In genomic region chr4:76920715-76921114, GRCh38 we compare ENCODE assay signal across 23 cellular contexts. TPM values are rescaled to one million over a fixed set of nuclear protein-coding genes. Genes with fewer than 3 reads are reported as not detected.
DNase-seq lines count a peak whose midpoint lies in the region; ATAC-seq, FAIRE-seq and TF ChIP-seq lines count a peak whose summit lies in the region.
"Had no signal": no experiment of that assay in that cellular context is flagged by ENCODE, and none has a peak within 500 bp of the region (broad histone marks: within the 10 kb centered on the region; RNA-seq: fewer than 3 reads in every experiment).

No MANE protein-coding gene starts in this region.

- intact Hi-C loops in colonic mucosa (cut with DNase I), result no loop called here
- intact Hi-C loops in left colon (cut with DNase I, micrococcal nuclease), result no loop called here
- intact Hi-C loops in pancreas (cut with DNase I), result no loop called here

- FAIRE-seq in pancreas (lab: Jason Lieb, UNC), result peak; percentile 57
- FAIRE-seq: A549, GM12878, GM19239, H1 had no signal

- DNase-seq in colonic mucosa, result no peak
- DNase-seq in left colon, result no peak
- DNase-seq in pancreas, result no peak
- no peak for DNase-seq in Ammon's horn (ENCODE audit: low spot score)
- no peak for DNase-seq in NCI-H1105 treated with DMSO at 0.1 percent for 48 hours (lab: John Stamatoyannopoulos, UW)
- DNase-seq: 8988T; ACHN; AML-193; C1 segment of cervical spinal cord; Calu3; CD4-positive, alpha-beta memory T cell; COR-L47; DMS53; EL; GDM1; GM23248; H7; HCEC 1CT had no signal

- no peak overlapping the region for H3K9ac ChIP-seq in colonic mucosa (ENCODE audit: low read depth in 2 of 2, low read length in 2 of 2)
- H3K9ac ChIP-seq: GM23248 had no signal

- H3K27me3 ChIP-seq in colonic mucosa (no peaks in the 10 kb centered on the region), pancreas (no peaks in the 10 kb centered on the region)

- TF ChIP-seq CTCF in colonic mucosa (IDR thresholded peaks at IDR 0.05) (no peak), pancreas (IDR thresholded peaks at IDR 0.05) (no peak)

- H3K36me3 ChIP-seq in colonic mucosa, result no peaks in the 10 kb centered on the region
- no peaks in the 10 kb centered on the region for H3K36me3 ChIP-seq in pancreas

- H3K4me3 ChIP-seq in colonic mucosa (no peak overlapping the region), pancreas (no peak overlapping the region)
- H3K4me3 ChIP-seq: A549, GM12878, GM23248 had no signal

- H3K9me3 ChIP-seq in colonic mucosa (no peaks in the 10 kb centered on the region), pancreas (no peaks in the 10 kb centered on the region)
- H3K9me3 ChIP-seq: A549 had no signal

- H3K27ac ChIP-seq in colonic mucosa (peak overlapping the region; percentile 34), pancreas (no peak overlapping the region)
- H3K27ac ChIP-seq: A549, GM23248 had no signal

- H3K4me1 ChIP-seq in colonic mucosa, result no peaks in the 10 kb centered on the region
- no peaks in the 10 kb centered on the region for H3K4me1 ChIP-seq in pancreas
- H3K4me1 ChIP-seq: A549 had no signal

- ATAC-seq in left colon, result peak; percentile 90
- ATAC-seq in pancreas, result peak in 1 of 4 donors; percentile 27
- ATAC-seq in HG02981 (IDR thresholded peaks at IDR 0.05; ENCODE audit: unreplicated experiment), result no peak
- ATAC-seq: A549, GM12878 had no signal

RNA-seq across cellular contexts. Expression of gene SOWAHB, which starts 22.8 kb away (rescaled TPM):
- total RNA-seq in colonic mucosa, result 10 to 100 TPM; 20.8 to 25.7 TPM
- total RNA-seq in left colon, result 10 to 100 TPM; 23.7 to 25.5 TPM
- 1 to 10 TPM; 2.1 to 4.2 (median 2.9) TPM for total RNA-seq in pancreas
- polyA plus RNA-seq in pancreas, result 1 to 10 TPM in 1 of 2 donors, under 1 TPM in 1; 0.53 to 1.2 TPM
- total RNA-seq: CD4-positive, alpha-beta memory T cell; GM23248 had no signal
- polyA plus RNA-seq: CD4-positive, alpha-beta memory T cell; GM23248 had no signal

RNA-seq across cellular contexts. Expression of gene SEPTIN11, which starts 28.8 kb away (rescaled TPM):
- total RNA-seq in colonic mucosa (100 to 1,000 TPM; 114 to 134 TPM), left colon (100 to 1,000 TPM; 101 to 135 TPM), pancreas (10 to 100 TPM; 18.6 to 48.9 (median 28.9) TPM)
- 10 to 100 TPM; 11.6 to 13.6 TPM for polyA plus RNA-seq in pancreas

Comparison
In these comparisons a context has a peak if more than half of its experiments do, and no peak if none do; other contexts are left out.
1. RNA of gene SOWAHB, which starts 22.8 kb away (total RNA-seq): 20.8 to 25.7 TPM in colonic mucosa and 23.7 to 25.5 TPM in left colon; 2.1 to 4.2 TPM in pancreas; every median in the first group is over 4 times any median in the second.